In the genomic region with DNA sequence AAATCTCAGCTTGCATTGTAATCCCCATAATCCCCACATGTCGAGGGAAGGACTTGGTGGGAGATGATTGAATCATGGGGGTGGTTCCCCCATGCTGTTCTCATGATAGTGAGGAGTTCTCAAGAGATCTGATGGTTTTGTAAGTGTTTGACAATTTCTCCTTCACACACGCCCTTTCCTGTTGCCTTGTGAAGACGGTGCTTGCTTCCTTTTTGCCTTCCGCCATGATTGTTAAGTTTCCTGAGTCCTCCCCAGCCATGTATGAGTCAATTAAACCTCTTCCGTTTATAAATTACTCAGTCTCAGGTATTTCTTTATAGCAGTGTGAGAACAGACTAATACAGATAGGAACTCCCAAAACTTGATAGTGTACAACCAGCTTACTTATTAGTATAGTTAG, we compare ENCODE assay signal across 18 cellular contexts.
A peak's percentile ranks its signal among the peaks of the same experiment; 100 is the strongest.
DNase-seq lines count a peak whose midpoint lies in the region; ATAC-seq and TF ChIP-seq lines count a peak whose summit lies in the region.
"Had no signal": no experiment of that assay in that cellular context is flagged by ENCODE, and none has a peak within 500 bp of the region (broad histone marks: within the 10 kb centered on the region; RNA-seq: fewer than 3 reads in every experiment).

No MANE protein-coding gene starts in this region.

- H3K27ac ChIP-seq in heart right ventricle: peak overlapping the region in 3 of 10 donors; percentile 5 to 59 (median 41)
- H3K27ac ChIP-seq in right atrium auricular region: no peak overlapping the region
- H3K27ac ChIP-seq: colonic mucosa, tibial artery had no signal

- ATAC-seq in heart right ventricle: peak in 5 of 8 donors; percentile 42 to 78 (median 65)

- TF ChIP-seq CTCF in heart right ventricle (IDR thresholded peaks at IDR 0.05) (no peak), right atrium auricular region (IDR thresholded peaks at IDR 0.05) (no peak)

- H3K27me3 ChIP-seq in heart right ventricle (no peaks in the 10 kb centered on the region), right atrium auricular region (no peaks in the 10 kb centered on the region)
- H3K27me3 ChIP-seq: colonic mucosa, tibial artery had no signal

- WGBS in heart right ventricle, 2 donors: 45 to 61% methylated on average over 5 of the region's 5 CpGs

- no peak for DNase-seq in heart right ventricle
- no peak for DNase-seq in right atrium auricular region (ENCODE audit: low spot score)
- DNase-seq in MV-4-11 (lab: John Stamatoyannopoulos, UW): peak; percentile 10
- peak; percentile 96 for DNase-seq in dermis blood vessel endothelial cell
- peak; percentile 21 for DNase-seq in renal cortical epithelial cell (ENCODE audit: low read depth)
- DNase-seq in SHP77 treated with DMSO at 0.1 percent for 48 hours (lab: John Stamatoyannopoulos, UW): no peak
- no peak for DNase-seq in cerebellar cortex (ENCODE audit: low spot score)
- DNase-seq in ureter (ENCODE audit: low spot score): no peak
- DNase-seq: aorta; colonic mucosa; erythroblast; kidney; NCI-H2081 treated with DMSO at 0.1 percent for 48 hours; NCI-H524; OCI-M1; stimulated activated CD4-positive, alpha-beta T cell treated with anti-CD3 and anti-CD28 coated beads, Interleukin-15, amount 100 ng/mL, for 24 hours; stimulated activated naive CD4-positive, alpha-beta T cell; tibial artery had no signal

- H3K9me3 ChIP-seq in heart right ventricle (no peaks in the 10 kb centered on the region), right atrium auricular region (no peaks in the 10 kb centered on the region)
- H3K9me3 ChIP-seq: colonic mucosa, tibial artery had no signal

- intact Hi-C loops in heart right ventricle (cut with DNase I): no loop called here

- H3K36me3 ChIP-seq in heart right ventricle: no peaks in the 10 kb centered on the region
- H3K36me3 ChIP-seq in right atrium auricular region: no peaks in the 10 kb centered on the region
- H3K36me3 ChIP-seq: colonic mucosa, tibial artery had no signal

- H3K4me1 ChIP-seq in heart right ventricle (no peaks in the 10 kb centered on the region), right atrium auricular region (no peaks in the 10 kb centered on the region)
- H3K4me1 ChIP-seq: colonic mucosa, tibial artery had no signal

- H3K4me3 ChIP-seq in heart right ventricle: no peak overlapping the region
- no peak overlapping the region for H3K4me3 ChIP-seq in right atrium auricular region
- H3K4me3 ChIP-seq: colonic mucosa, tibial artery had no signal

Comparison
In these comparisons a context has a peak if more than half of its experiments do, and no peak if none do; other contexts are left out.
1. DNase-seq: peak in MV-4-11 (single experiment), dermis blood vessel endothelial cell (single experiment) and renal cortical epithelial cell (single experiment); none in heart right ventricle (0 of 2), right atrium auricular region (single experiment), SHP77 treated with DMSO at 0.1 percent for 48 hours (single experiment), cerebellar cortex (single experiment) and ureter (single experiment).